13 cellular contexts compared by ENCODE assay signal in genomic region chr13:44719857-44720671, GRCh38.
A peak's percentile ranks its signal among the peaks of the same experiment; 100 is the strongest.
DNase-seq lines count a peak whose midpoint lies in the region; ATAC-seq, FAIRE-seq and TF ChIP-seq lines count a peak whose summit lies in the region.
"Had no signal": no experiment of that assay in that cellular context is flagged by ENCODE, and none has a peak within 500 bp of the region (broad histone marks: within the 10 kb centered on the region; RNA-seq: fewer than 3 reads in every experiment).

No MANE protein-coding gene starts in this region.

- peaks cover 0 to 3% (median 3%) of the 10 kb centered on the region in 3 donors for H3K27me3 Mint-ChIP-seq in immature natural killer cell (ENCODE audit: low read depth in 3 of 3)
- H3K27me3 Mint-ChIP-seq: activated naive CD4-positive, alpha-beta T cell treated with anti-CD3 and anti-CD28 coated beads, Interleukin-2, amount 50 U/mL, for 24 hours had no signal

- no peak for TF ChIP-seq POLR2A in A549 (IDR thresholded peaks at IDR 0.05; ENCODE audit: low read length)

- CTCF ChIA-PET in A549 (lab: Yijun Ruan, JAX): no interaction called here

- DNase-seq in A549 (ENCODE audit: low read depth in 1 of 2, low spot score in 1 of 2) (peak in 1 of 2 experiments; percentile 22), HS-5 (ENCODE audit: low read depth) (peak; percentile 55), dedifferentiated amniotic fluid mesenchymal stem cell (ENCODE audit: extremely low spot score) (peak; percentile 68), left lung (no peak), NCI-H69 (lab: John Stamatoyannopoulos, UW) (no peak), DMS53 (lab: John Stamatoyannopoulos, UW) (no peak), immature natural killer cell (no peak)
- DNase-seq: activated CD4-positive, alpha-beta T cell treated with anti-CD3 and anti-CD28 coated beads, Interleukin-2, amount 50 U/mL, for 1 hour; right lobe of liver had no signal

- WGBS in A549 (ENCODE audit: missing lambda C conversion rate): 55% methylated on average over 3 of the region's 3 CpGs

- no peaks in the 10 kb centered on the region for H3K9me3 Mint-ChIP-seq in immature natural killer cell
- H3K9me3 Mint-ChIP-seq: activated naive CD4-positive, alpha-beta T cell treated with anti-CD3 and anti-CD28 coated beads, Interleukin-2, amount 50 U/mL, for 24 hours had no signal

- H3K27ac ChIP-seq in A549 (peak overlapping the region; percentile 38 to 71; a peak in 4 of 6 replicates), left lung (peak overlapping the region in 1 of 2 donors; percentile 21)
- H3K27ac ChIP-seq: right lobe of liver had no signal

- H3K27ac Mint-ChIP-seq in immature natural killer cell: no peak overlapping the region
- H3K27ac Mint-ChIP-seq: activated naive CD4-positive, alpha-beta T cell treated with anti-CD3 and anti-CD28 coated beads, Interleukin-2, amount 50 U/mL, for 24 hours; B cell had no signal

- TF ChIP-seq EP300 in A549 (IDR thresholded peaks at IDR 0.05): no peak

- H3K9me3 ChIP-seq in A549: peaks cover 13% of the 10 kb centered on the region; the same call in 1 of the 3 replicates
- H3K9me3 ChIP-seq in left lung: peaks cover 0 to 6% of the 10 kb centered on the region in 2 donors

- no peak for TF ChIP-seq RAD21 in A549 (conservative IDR thresholded peaks at IDR 0.05 in 1 of 2, IDR thresholded peaks at IDR 0.05 in 1 of 2)

- H3K27me3 ChIP-seq in left lung: no peaks in the 10 kb centered on the region
- H3K27me3 ChIP-seq: right lobe of liver had no signal

- POLR2A ChIA-PET in A549 (lab: Yijun Ruan, JAX): no interaction called here

- H3K4me1 ChIP-seq in A549: peaks cover 17% of the 10 kb centered on the region
- H3K4me1 ChIP-seq in left lung: no peaks in the 10 kb centered on the region
- H3K4me1 ChIP-seq: right lobe of liver had no signal

- ATAC-seq in A549 (peak; percentile 59 to 77; a peak in 5 of 6 replicates), left lung (peak; percentile 17), HG03520 (IDR thresholded peaks at IDR 0.05; ENCODE audit: unreplicated experiment) (no peak)
- ATAC-seq: right lobe of liver had no signal

- intact Hi-C loops in left lung (cut with DNase I): no loop called here

- H3K36me3 Mint-ChIP-seq in immature natural killer cell: no peaks in the 10 kb centered on the region
- H3K36me3 Mint-ChIP-seq: activated naive CD4-positive, alpha-beta T cell treated with anti-CD3 and anti-CD28 coated beads, Interleukin-2, amount 50 U/mL, for 24 hours had no signal

- TF ChIP-seq CTCF in A549 (IDR thresholded peaks at IDR 0.05) (no peak), left lung (IDR thresholded peaks at IDR 0.05) (no peak)

- H3K4me3 Mint-ChIP-seq in immature natural killer cell: no peak overlapping the region
- H3K4me3 Mint-ChIP-seq: activated naive CD4-positive, alpha-beta T cell treated with anti-CD3 and anti-CD28 coated beads, Interleukin-2, amount 50 U/mL, for 24 hours; B cell had no signal

- peak overlapping the region; percentile 16; the same call in 1 of the 3 replicates for H3K4me2 ChIP-seq in A549

- H3K4me3 ChIP-seq in A549 (no peak overlapping the region), left lung (no peak overlapping the region)
- H3K4me3 ChIP-seq: right lobe of liver had no signal

- no peak for FAIRE-seq in A549 (lab: Jason Lieb, UNC)
- FAIRE-seq: endometrium had no signal

- no peaks in the 10 kb centered on the region for H3K4me1 Mint-ChIP-seq in immature natural killer cell
- H3K4me1 Mint-ChIP-seq: activated naive CD4-positive, alpha-beta T cell treated with anti-CD3 and anti-CD28 coated beads, Interleukin-2, amount 50 U/mL, for 24 hours; B cell had no signal

- H3K36me3 ChIP-seq in left lung: no peaks in the 10 kb centered on the region
- H3K36me3 ChIP-seq: right lobe of liver had no signal

TF ChIP-seq in A549, 52 proteins besides CTCF, POLR2A, EP300 and RAD21:
- no peak for TF ChIP-seq HOXB5 (CRISPR knock-in tag; IDR thresholded peaks at IDR 0.05)
- no peak for TF ChIP-seq PHF8 (IDR thresholded peaks at IDR 0.05; ENCODE audit: borderline replicate concordance, low read depth)
- no peak for TF ChIP-seq FOSL2 (IDR thresholded peaks at IDR 0.05)
- no peak; the same call in 1 of the 2 replicates for TF ChIP-seq FOSL2 (CRISPR knock-in tag; IDR thresholded peaks at IDR 0.05)
- TF ChIP-seq FOSB (CRISPR knock-in tag; IDR thresholded peaks at IDR 0.05): no peak
- TF ChIP-seq NR3C1 (IDR thresholded peaks at IDR 0.05): no peak
- TF ChIP-seq RARB (CRISPR knock-in tag; IDR thresholded peaks at IDR 0.05): no peak

Comparison
In these comparisons a context has a peak if more than half of its experiments do, and no peak if none do; other contexts are left out.
1. DNase-seq: peak in HS-5 (single experiment) and dedifferentiated amniotic fluid mesenchymal stem cell (single experiment); none in left lung (0 of 2), NCI-H69 (single experiment), DMS53 (single experiment) and immature natural killer cell (0 of 3).